ENCODE assay signal across 25 cellular contexts in genomic region chr9:120716483-120716882, GRCh38. TPM values are rescaled to one million over a fixed set of nuclear protein-coding genes. Genes with fewer than 3 reads are reported as not detected.
DNase-seq lines count a peak whose midpoint lies in the region; ATAC-seq and TF ChIP-seq lines count a peak whose summit lies in the region.
"Had no signal": no experiment of that assay in that cellular context is flagged by ENCODE, and none has a peak within 500 bp of the region (broad histone marks: within the 10 kb centered on the region; RNA-seq: fewer than 3 reads in every experiment).

No MANE protein-coding gene starts in this region.

- H2AFZ ChIP-seq in PC-9 (no peak overlapping the region), GM23338 (no peak overlapping the region)

- no peaks in the 10 kb centered on the region for H3K9me3 Mint-ChIP-seq in GM23338
- H3K9me3 Mint-ChIP-seq: activated CD8-positive, alpha-beta T cell treated with anti-CD3 and anti-CD28 coated beads for 36 hours; CD8-positive, alpha-beta T cell had no signal

- TF ChIP-seq CTCF in PC-9 (conservative IDR thresholded peaks at IDR 0.05) (no peak), dorsolateral prefrontal cortex (IDR thresholded peaks at IDR 0.05 in 54 of 56, conservative IDR thresholded peaks at IDR 0.05 in 2 of 56; ENCODE audit: low read depth in 1 of 56, partially characterized antibody in 56 of 56) (no peak), retinal pigment epithelial cell (conservative IDR thresholded peaks at IDR 0.05; ENCODE audit: low read depth, low read length) (no peak), GM23338 (conservative IDR thresholded peaks at IDR 0.05; ENCODE audit: low read depth in 2 of 2) (no peak)

- no peak overlapping the region for H3K4me3 Mint-ChIP-seq in GM23338
- H3K4me3 Mint-ChIP-seq: activated CD8-positive, alpha-beta T cell treated with anti-CD3 and anti-CD28 coated beads for 36 hours had no signal

- intact Hi-C loops in PC-9 (cut with micrococcal nuclease; ENCODE audit: unreplicated experiment) = no loop called here
- intact Hi-C loops in dorsolateral prefrontal cortex (cut with DNase I) = loop anchor here in 1 of 2 donors (5.0 to 10.0 kb wide), 3 partner anchors 79 to 158 kb away; partner anchors contain the start of gene PHF19

- CTCF ChIA-PET in PC-9 (lab: Charles Lee) = interaction anchor here (0.6 kb wide), 1 partner anchor 219 kb away, joined by 4 read pairs; no protein-coding TSS in a partner anchor

- H4K20me1 ChIP-seq in PC-9 (ENCODE audit: insufficient read depth) = peaks cover 3% of the 10 kb centered on the region; the same call in 1 of the 2 replicates
- peaks cover 9% of the 10 kb centered on the region for H4K20me1 ChIP-seq in GM23338 (replicated peaks; ENCODE audit: insufficient read depth)

- DNase-seq in NCI-H748 (lab: John Stamatoyannopoulos, UW; ENCODE audit: unreplicated experiment) = peak; percentile 16
- no peak for DNase-seq in NCI-H748 treated with DMSO at 0.1 percent for 48 hours (lab: John Stamatoyannopoulos, UW)
- DNase-seq in PC-9 = no peak
- DNase-seq in dorsolateral prefrontal cortex = no peak
- peak; percentile 56 for DNase-seq in retinal pigment epithelial cell (ENCODE audit: low read depth)
- DNase-seq in GM23338 (ENCODE audit: low spot score) = no peak
- no peak for DNase-seq in nucleus accumbens (lab: John Stamatoyannopoulos, UW)
- no peak for DNase-seq in HuH-7.5 (ENCODE audit: low spot score)
- DNase-seq: 8988T; activated CD8-positive, alpha-beta T cell treated with anti-CD3 and anti-CD28 coated beads for 36 hours; activated naive CD4-positive, alpha-beta T cell; CD8-positive, alpha-beta T cell; DMS153; heart left ventricle; kidney glomerular epithelial cell; lower lobe of right lung; NCI-H1105; NCI-H187 treated with DMSO at 0.1 percent for 48 hours; NCI-H524 treated with DMSO at 0.1 percent for 48 hours; psoas muscle; stimulated activated CD4-positive, alpha-beta T cell treated with anti-CD3 and anti-CD28 coated beads, Interleukin-15, amount 100 ng/mL, for 24 hours; stimulated activated naive CD4-positive, alpha-beta T cell had no signal

- POLR2A ChIA-PET in PC-9 (lab: Charles Lee; ENCODE audit: unreplicated experiment) = no interaction called here

- H3K4me2 ChIP-seq in PC-9 = peak overlapping the region; percentile 91
- H3K4me2 ChIP-seq in GM23338 = no peak overlapping the region

- H3K4me1 Mint-ChIP-seq in GM23338 = peaks cover 20% of the 10 kb centered on the region

- H3F3A ChIP-seq in PC-9 (ENCODE audit: insufficient read depth, low read depth) (peaks cover 24% of the 10 kb centered on the region), GM23338 (replicated peaks; ENCODE audit: low read depth) (0 out of 2 replicates have a peak, but pooled peaks cover 4% of the 10 kb centered on the region)

- H3K9me2 ChIP-seq in PC-9 (ENCODE audit: insufficient read depth) (no peaks in the 10 kb centered on the region), GM23338 (ENCODE audit: insufficient read depth) (no peaks in the 10 kb centered on the region)

- H3K9me3 ChIP-seq in PC-9 (ENCODE audit: insufficient read depth, low read depth) = no peaks in the 10 kb centered on the region
- H3K9me3 ChIP-seq: heart left ventricle, lower lobe of right lung, psoas muscle had no signal

- no TSS peak for BruUV-seq in PC-9 (replicated peaks; lab: Mats Ljungman, UMichigan)

- H3K79me2 ChIP-seq in PC-9 (ENCODE audit: low read depth) (peaks cover 24% of the 10 kb centered on the region), GM23338 (replicated peaks; ENCODE audit: insufficient read depth) (no peaks in the 10 kb centered on the region)

- H3K27me3 ChIP-seq in PC-9 (ENCODE audit: insufficient read depth, low read depth) (no peaks in the 10 kb centered on the region), dorsolateral prefrontal cortex (no peaks in the 10 kb centered on the region), GM23338 (ENCODE audit: insufficient read depth) (peaks cover 28% of the 10 kb centered on the region)
- H3K27me3 ChIP-seq: heart left ventricle had no signal

- ATAC-seq in GM23338 = no peak
- ATAC-seq: activated CD4-positive, CD25-positive, alpha-beta regulatory T cell treated with anti-CD3 and anti-CD28 coated beads, Interleukin-2, amount 50 U/mL, for 24 hours; activated CD8-positive, alpha-beta T cell treated with anti-CD3 and anti-CD28 coated beads for 36 hours; CD8-positive, alpha-beta T cell; heart left ventricle; HepG2; lower lobe of right lung; psoas muscle had no signal

- no peak overlapping the region for H3K27ac Mint-ChIP-seq in GM23338
- H3K27ac Mint-ChIP-seq: activated CD8-positive, alpha-beta T cell treated with anti-CD3 and anti-CD28 coated beads for 36 hours; CD8-positive, alpha-beta T cell had no signal

- H3K27ac ChIP-seq in PC-9 (peak overlapping the region; percentile 69), dorsolateral prefrontal cortex (peak overlapping the region in 30 of 59 donors; percentile 5 to 99 (median 96)), GM23338 (ENCODE audit: low read depth) (no peak overlapping the region)
- H3K27ac ChIP-seq: heart left ventricle, lower lobe of right lung, psoas muscle had no signal

- H3K36me3 ChIP-seq in PC-9 (ENCODE audit: low read depth) (no peaks in the 10 kb centered on the region), GM23338 (ENCODE audit: insufficient read depth) (no peaks in the 10 kb centered on the region)
- H3K36me3 ChIP-seq: heart left ventricle, lower lobe of right lung had no signal

- H3K4me3 ChIP-seq in PC-9 = peak overlapping the region; percentile 75; the same call in 1 of the 2 replicates
- no peak overlapping the region for H3K4me3 ChIP-seq in dorsolateral prefrontal cortex
- no peak overlapping the region for H3K4me3 ChIP-seq in retinal pigment epithelial cell (ENCODE audit: low read length)
- H3K4me3 ChIP-seq in GM23338 = no peak overlapping the region
- H3K4me3 ChIP-seq: coronary artery, lower lobe of right lung, psoas muscle had no signal

- peaks cover 24% of the 10 kb centered on the region for H3K27me3 Mint-ChIP-seq in GM23338 (ENCODE audit: insufficient read depth, low read depth, poor library complexity)
- H3K27me3 Mint-ChIP-seq: activated CD8-positive, alpha-beta T cell treated with anti-CD3 and anti-CD28 coated beads for 36 hours had no signal

- H3K36me3 Mint-ChIP-seq in GM23338 (ENCODE audit: low read depth) = no peaks in the 10 kb centered on the region
- H3K36me3 Mint-ChIP-seq: CD8-positive, alpha-beta T cell had no signal

- H3K4me1 ChIP-seq in PC-9 (replicated peaks; ENCODE audit: insufficient read depth) = peaks cover 58% of the 10 kb centered on the region
- H3K4me1 ChIP-seq in GM23338 (ENCODE audit: insufficient read depth) = peaks cover 10% of the 10 kb centered on the region

TF ChIP-seq in GM23338, 12 proteins besides CTCF, POLR2A, EP300 and RAD21 (continues in another document):
- no peak for TF ChIP-seq CREB1 (CRISPR knock-in tag; IDR thresholded peaks at IDR 0.05; ENCODE audit: low read depth)
- TF ChIP-seq EZH2 (IDR thresholded peaks at IDR 0.05; ENCODE audit: low read depth, unreplicated experiment) = no peak
- TF ChIP-seq ZNF331 (CRISPR knock-in tag; IDR thresholded peaks at IDR 0.05; ENCODE audit: low read depth) = no peak
- no peak for TF ChIP-seq POLR2AphosphoS5 (IDR thresholded peaks at IDR 0.05; ENCODE audit: low read depth)
- TF ChIP-seq NANOG (IDR thresholded peaks at IDR 0.05; ENCODE audit: borderline replicate concordance) = no peak
- no peak for TF ChIP-seq ZNF114 (CRISPR knock-in tag; IDR thresholded peaks at IDR 0.05)
- TF ChIP-seq EZH2phosphoT487 (IDR thresholded peaks at IDR 0.05; ENCODE audit: unreplicated experiment) = no peak
- no peak for TF ChIP-seq ETS1 (IDR thresholded peaks at IDR 0.05)
- TF ChIP-seq STAT1 (IDR thresholded peaks at IDR 0.05; ENCODE audit: unreplicated experiment) = no peak
- TF ChIP-seq REST (IDR thresholded peaks at IDR 0.05; ENCODE audit: unreplicated experiment) = no peak
- TF ChIP-seq JUNB (IDR thresholded peaks at IDR 0.05; ENCODE audit: unreplicated experiment) = no peak

RNA-seq across cellular contexts. Expression of gene MEGF9, which starts 2.2 kb away (rescaled TPM):
- 30.3 and 35.7 TPM in 2 replicates for total RNA-seq in PC-9 (2021)
- 10 to 100 TPM; 47.2 to 92.6 (median 64.9) TPM for total RNA-seq in dorsolateral prefrontal cortex
- 1.4 and 1.6 TPM in 2 replicates for total RNA-seq in GM23338 (2014; rRNA removed; shearing (Covaris generic))
- polyA plus RNA-seq in GM23338 (2016; fragmentation: Nextera tagmentation; extraction: Ambion mirVana) = 0.87 and 0.90 TPM in 2 replicates

Comparison
In these comparisons a context has a peak if more than half of its experiments do, and no peak if none do; other contexts are left out.
1. DNase-seq: peak in NCI-H748 (single experiment) and retinal pigment epithelial cell (single experiment); none in NCI-H748 treated with DMSO at 0.1 percent for 48 hours (single experiment), PC-9 (0 of 2), dorsolateral prefrontal cortex (0 of 10), GM23338 (single experiment), nucleus accumbens (0 of 56) and HuH-7.5 (single experiment).
2. RNA of gene MEGF9, which starts 2.2 kb away (total RNA-seq): 47.2 to 92.6 TPM in dorsolateral prefrontal cortex and 30.3 to 35.7 TPM in PC-9; 1.4 to 1.6 TPM in GM23338; every median in the first group is over 10 times any median in the second.